Comparison of ENCODE assay signal across 16 cellular contexts in the genomic region with DNA sequence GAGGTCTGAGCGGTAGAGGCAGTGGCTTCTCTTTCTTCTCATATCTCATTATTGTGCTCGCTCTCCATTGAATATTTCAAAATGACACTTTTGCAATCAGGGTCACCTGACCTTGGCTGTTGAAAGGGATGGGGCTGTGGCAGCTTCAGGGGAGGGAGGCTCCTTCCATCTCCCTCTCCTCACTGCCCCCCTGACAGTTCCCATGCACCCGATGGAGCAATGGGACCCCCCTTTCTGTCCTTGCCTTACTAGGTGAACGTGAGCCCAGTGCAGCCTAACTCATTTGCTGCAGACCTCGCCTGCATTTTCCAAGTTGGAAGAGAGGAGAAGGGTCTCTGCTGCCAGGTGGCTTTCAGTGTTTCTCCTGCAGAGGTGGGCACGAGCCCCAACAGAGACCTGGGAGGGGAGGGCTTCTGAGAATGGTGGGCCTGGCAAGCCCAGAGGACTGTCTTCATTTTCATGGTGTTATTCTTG. TPM values are rescaled to one million over a fixed set of nuclear protein-coding genes. Genes with fewer than 3 reads are reported as not detected.
DNase-seq lines count a peak whose midpoint lies in the region; ATAC-seq, FAIRE-seq and TF ChIP-seq lines count a peak whose summit lies in the region.
"Had no signal": no experiment of that assay in that cellular context is flagged by ENCODE, and none has a peak within 500 bp of the region (broad histone marks: within the 10 kb centered on the region; RNA-seq: fewer than 3 reads in every experiment).

No MANE protein-coding gene starts in this region.

- BruUV-seq in mammary epithelial cell (replicated peaks; lab: Mats Ljungman, UMichigan): no TSS peak

- no peaks in the 10 kb centered on the region for H3K79me2 ChIP-seq in mammary epithelial cell (ENCODE audit: insufficient read depth, low read length)

- no peak for TF ChIP-seq POLR2A in GM12892 (IDR thresholded peaks at IDR 0.05; ENCODE audit: low read depth, low read length)

- peak overlapping the region; percentile 69 for H2AFZ ChIP-seq in mammary epithelial cell (ENCODE audit: low read depth, low read length)

- H3K4me1 Mint-ChIP-seq in HFFc6 (ENCODE audit: low read depth): peaks cover 27% of the 10 kb centered on the region

- no peak for ATAC-seq in GM21786 (IDR thresholded peaks at IDR 0.05; ENCODE audit: unreplicated experiment)

- CTCF ChIA-PET in mammary epithelial cell (lab: Charles Lee; ENCODE audit: low non-redundant PET): interaction anchor here (0.5 kb wide), 1 partner anchor 603 kb away, joined by 6 read pairs; no protein-coding TSS in a partner anchor

- H3K9me3 ChIP-seq in mammary epithelial cell (replicated peaks; ENCODE audit: insufficient read depth, low read length) (no peaks in the 10 kb centered on the region), muscle layer of colon (ENCODE audit: low read length) (no peaks in the 10 kb centered on the region), subcutaneous abdominal adipose tissue (ENCODE audit: control insufficient read depth in 5 of 5, low read length in 5 of 5) (peaks cover 3 to 7% (median 6%) of the 10 kb centered on the region in 5 donors)

- H3K9ac ChIP-seq in mammary epithelial cell (ENCODE audit: insufficient read depth, low read length) (no peak overlapping the region), muscle layer of colon (ENCODE audit: low read length) (no peak overlapping the region), subcutaneous abdominal adipose tissue (ENCODE audit: low read length in 5 of 5) (peak overlapping the region in 2 of 5 donors; percentile 18 to 27)

- H3K4me3 Mint-ChIP-seq in HFFc6: peak overlapping the region; percentile 44

- intact Hi-C loops in mammary epithelial cell (cut with micrococcal nuclease): no loop called here

- H3K36me3 ChIP-seq in mammary epithelial cell (ENCODE audit: insufficient read depth, low read length) (no peaks in the 10 kb centered on the region), muscle layer of colon (ENCODE audit: insufficient read depth, low read length) (no peaks in the 10 kb centered on the region), subcutaneous abdominal adipose tissue (ENCODE audit: control insufficient read depth in 5 of 5, insufficient read depth in 5 of 5, low read length in 5 of 5) (no peaks in the 10 kb centered on the region)

- in situ Hi-C loops in mammary epithelial cell (cut with MboI; ENCODE audit: low sequenced_read_pairs in 2 of 2): no loop called here

- no peaks in the 10 kb centered on the region for H3K27me3 ChIP-seq in mammary epithelial cell (ENCODE audit: insufficient read depth, low read length)
- peaks cover 0 to 5% of the 10 kb centered on the region in 2 donors for H3K27me3 ChIP-seq in muscle layer of colon (ENCODE audit: control insufficient read depth in 1 of 2, insufficient read depth in 2 of 2, low read length in 2 of 2)
- no peaks in the 10 kb centered on the region for H3K27me3 ChIP-seq in subcutaneous abdominal adipose tissue (ENCODE audit: control insufficient read depth in 5 of 5, insufficient read depth in 4 of 5, low read length in 5 of 5)

- H4K20me1 ChIP-seq in mammary epithelial cell (ENCODE audit: insufficient read depth, low read length): no peaks in the 10 kb centered on the region

- no peak overlapping the region for H3K4me3 ChIP-seq in mammary epithelial cell (replicated peaks in 1 of 3; ENCODE audit: insufficient read depth in 1 of 3, low read depth in 2 of 3, low read length in 3 of 3)
- peak overlapping the region in 1 of 2 donors; percentile 33 for H3K4me3 ChIP-seq in muscle layer of colon (ENCODE audit: low read depth in 1 of 2, low read length in 2 of 2)
- H3K4me3 ChIP-seq in subcutaneous abdominal adipose tissue (ENCODE audit: low read depth in 1 of 5, low read length in 5 of 5): peak overlapping the region in 3 of 5 donors; percentile 13 to 42 (median 19)
- H3K4me3 ChIP-seq: skin epidermis had no signal

- H3K27me3 Mint-ChIP-seq in HFFc6 (ENCODE audit: insufficient read depth): peaks cover 2% of the 10 kb centered on the region

- DNase-seq in HFFc6 (no peak), mammary epithelial cell (no peak), NOMO-1 (lab: John Stamatoyannopoulos, UW; ENCODE audit: unreplicated experiment in 2 of 2) (no peak), GM12892 (ENCODE audit: insufficient read length) (no peak), GOT3 (lab: John Stamatoyannopoulos, UW) (no peak)
- DNase-seq: activated CD4-positive, alpha-beta T cell treated with anti-CD3 and anti-CD28 coated beads for 4 hours; activated naive CD4-positive, alpha-beta T cell treated with Interleukin-2 at 50 U/mL for 16 hours; effector CD4-positive, alpha-beta T cell; NCI-H1048; NK-92 treated with Interleukin-12 subunit alpha and Interleukin-12 subunit beta, amount 100 ng/mL, for 24 hours; SHP77 treated with DMSO at 0.1 percent for 48 hours had no signal

- H3K27ac Mint-ChIP-seq in HFFc6: peak overlapping the region; percentile 93

- H3K36me3 Mint-ChIP-seq in HFFc6 (ENCODE audit: low read depth): peaks cover 20% of the 10 kb centered on the region

- peaks cover 12% of the 10 kb centered on the region for H3K9me3 Mint-ChIP-seq in HFFc6

- H3K27ac ChIP-seq in mammary epithelial cell (ENCODE audit: insufficient read depth, low read depth, low read length) (no peak overlapping the region), muscle layer of colon (ENCODE audit: low read depth, low read length) (peak overlapping the region; percentile 59), subcutaneous abdominal adipose tissue (ENCODE audit: low read depth, low read length) (peak overlapping the region; percentile 76)

- dilution Hi-C loops in mammary epithelial cell (cut with HindIII; ENCODE audit: low sequenced_read_pairs): no loop called here

- H3K4me1 ChIP-seq in mammary epithelial cell (ENCODE audit: insufficient read depth, low read length) (peaks cover 3% of the 10 kb centered on the region), muscle layer of colon (ENCODE audit: insufficient read depth, low read length) (peaks cover 27% of the 10 kb centered on the region), subcutaneous abdominal adipose tissue (ENCODE audit: control insufficient read depth in 5 of 5, insufficient read depth in 5 of 5, low read length in 5 of 5) (peaks cover 14 to 44% (median 34%) of the 10 kb centered on the region in 5 donors)

- no peak overlapping the region for H3K4me2 ChIP-seq in mammary epithelial cell (ENCODE audit: insufficient read depth, low read depth, low read length)

- FAIRE-seq in GM12892 (lab: Jason Lieb, UNC): no peak
- FAIRE-seq: bronchial epithelial cell had no signal

- no peak for TF ChIP-seq CTCF in HFFc6 (IDR thresholded peaks at IDR 0.05)
- no peak for TF ChIP-seq CTCF in mammary epithelial cell (conservative IDR thresholded peaks at IDR 0.05 in 1 of 2, IDR thresholded peaks at IDR 0.05 in 1 of 2; ENCODE audit: extremely low read depth in 1 of 2, insufficient read depth in 1 of 2, low read depth in 1 of 2, low read length in 2 of 2)

- 35% methylated on average over 6 of the region's 6 CpGs for WGBS in mammary epithelial cell (ENCODE audit: low coverage, missing lambda C conversion rate)

RNA-seq across cellular contexts. Expression of gene STC2, which starts 17.9 kb away (rescaled TPM):
- total RNA-seq in HFFc6 (2021; fragmentation: NEBNext Ultra II Directional; extraction: Animal tissue kit (Norgen Biotek cat#: 25700)): 10 to 100 TPM; 66.3 to 89.0 (median 71.5) TPM
- 100 to 1,000 TPM; 133 to 311 TPM for total RNA-seq in mammary epithelial cell
- polyA plus RNA-seq in mammary epithelial cell: 30.0 TPM
- 13.5 TPM for polyA minus RNA-seq in mammary epithelial cell
- 8.5 TPM for polyA plus RNA-seq in GM12892 (2012; ENCODE audit: missing spikeins)

Comparison
In these comparisons a context has a peak if more than half of its experiments do, and no peak if none do; other contexts are left out.
1. H3K4me3 ChIP-seq: peak in subcutaneous abdominal adipose tissue (3 of 5); none in mammary epithelial cell (0 of 3).